ENCODE assay signal across 25 cellular contexts in the genomic region with DNA sequence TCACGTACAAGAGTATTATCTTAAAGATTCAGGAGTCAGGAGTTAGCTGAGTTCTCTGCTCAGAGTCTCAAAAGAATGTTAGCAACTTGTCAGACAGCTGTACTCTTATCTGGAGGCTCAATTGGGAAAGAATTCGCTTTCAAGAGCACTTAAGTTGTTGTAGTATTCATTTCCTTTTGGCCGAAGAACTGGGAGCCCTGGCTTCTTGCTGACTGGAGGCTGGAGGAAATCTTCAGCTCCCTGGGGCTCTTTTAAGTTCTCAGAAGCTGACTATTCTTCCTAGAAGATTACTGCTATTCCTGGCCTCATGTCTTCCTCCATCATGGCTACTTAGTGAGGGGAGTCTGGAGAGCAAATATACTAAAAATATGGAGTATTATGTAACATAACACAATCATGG.
DNase-seq lines count a peak whose midpoint lies in the region; ATAC-seq and TF ChIP-seq lines count a peak whose summit lies in the region.
"Had no signal": no experiment of that assay in that cellular context is flagged by ENCODE, and none has a peak within 500 bp of the region (broad histone marks: within the 10 kb centered on the region; RNA-seq: fewer than 3 reads in every experiment).

No MANE protein-coding gene starts in this region.

- H3K27ac ChIP-seq in right atrium auricular region (no peak overlapping the region), brain microvascular endothelial cell (no peak overlapping the region)
- H3K27ac ChIP-seq: A549, breast epithelium had no signal

- H3K36me3 ChIP-seq in right atrium auricular region (no peaks in the 10 kb centered on the region), brain microvascular endothelial cell (replicated peaks) (no peaks in the 10 kb centered on the region)
- H3K36me3 ChIP-seq: BE2C, breast epithelium had no signal

- no peaks in the 10 kb centered on the region for H3K27me3 Mint-ChIP-seq in MCF 10A (ENCODE audit: insufficient read depth, unreplicated experiment)
- H3K27me3 Mint-ChIP-seq: activated naive CD8-positive, alpha-beta T cell treated with anti-CD3 and anti-CD28 coated beads, Interleukin-2, amount 50 U/mL, for 24 hours; dendritic cell treated with granulocyte-macrophage colony-stimulating factor and Interleukin-4, amounts not matched to agents 40 ng/mL and 50 ng/mL, for 4 days; naive thymus-derived CD4-positive, alpha-beta T cell; type B pancreatic cell had no signal

- no peaks in the 10 kb centered on the region for H3K36me3 Mint-ChIP-seq in MCF 10A (ENCODE audit: insufficient read depth, unreplicated experiment)
- H3K36me3 Mint-ChIP-seq: naive thymus-derived CD4-positive, alpha-beta T cell; type B pancreatic cell had no signal

- no peaks in the 10 kb centered on the region for H3K9me3 ChIP-seq in right atrium auricular region
- H3K9me3 ChIP-seq: A549, BE2C had no signal

- intact Hi-C loops in Right ventricle myocardium superior (cut with DNase I), result no loop called here
- intact Hi-C loops in MCF 10A (cut with micrococcal nuclease), result no loop called here

- CTCF ChIA-PET in MCF 10A (lab: Yijun Ruan, JAX), result interaction anchor here (0.7 to 0.8 kb wide), 2 partner anchors 75 to 298 kb away, joined by 3 to 6 read pairs; no protein-coding TSS in a partner anchor

- in situ Hi-C loops in brain microvascular endothelial cell (cut with HindIII; ENCODE audit: low pct_ligation_motif_present, low sequenced_read_pairs), result no loop called here

- DNase-seq in Right ventricle myocardium superior (no peak), right atrium auricular region (ENCODE audit: low spot score) (no peak), brain microvascular endothelial cell (peak; percentile 17), islet precursor cell (peak; percentile 80), NCI-H128 (lab: John Stamatoyannopoulos, UW; ENCODE audit: unreplicated experiment) (no peak), NCI-H1694 treated with DMSO at 0.1 percent for 48 hours (lab: John Stamatoyannopoulos, UW) (no peak), MCF 10A (ENCODE audit: unreplicated experiment) (no peak)
- DNase-seq in effector CD8-positive, alpha-beta T cell (lab: John Stamatoyannopoulos, UW), result no peak
- DNase-seq: activated CD4-positive, alpha-beta T cell treated with anti-CD3 and anti-CD28 coated beads, Interleukin-2, amount 50 U/mL, for 48 hours; activated gamma-delta T cell; activated naive CD8-positive, alpha-beta T cell treated with anti-CD3 and anti-CD28 coated beads, Interleukin-2, amount 50 U/mL, for 24 hours; activated T-cell treated with anti-CD3 and anti-CD28 coated beads for 4 hours; BE2C; GOT3; Karpas-422; naive thymus-derived CD4-positive, alpha-beta T cell; NCI-H1092; NCI-H2029 treated with DMSO at 0.1 percent for 48 hours; NCI-H446 treated with DMSO at 0.1 percent for 48 hours; T-helper 9 cell had no signal

- H3K4me1 Mint-ChIP-seq in MCF 10A (ENCODE audit: insufficient read depth, unreplicated experiment), result no peaks in the 10 kb centered on the region
- H3K4me1 Mint-ChIP-seq: activated naive CD8-positive, alpha-beta T cell treated with anti-CD3 and anti-CD28 coated beads, Interleukin-2, amount 50 U/mL, for 24 hours; naive thymus-derived CD4-positive, alpha-beta T cell had no signal

- no peak overlapping the region for H3K4me3 Mint-ChIP-seq in MCF 10A (ENCODE audit: unreplicated experiment)
- H3K4me3 Mint-ChIP-seq: activated naive CD8-positive, alpha-beta T cell treated with anti-CD3 and anti-CD28 coated beads, Interleukin-2, amount 50 U/mL, for 24 hours; dendritic cell treated with granulocyte-macrophage colony-stimulating factor and Interleukin-4, amounts not matched to agents 40 ng/mL and 50 ng/mL, for 4 days; naive thymus-derived CD4-positive, alpha-beta T cell; type B pancreatic cell; WTC11 had no signal

- H3K9me3 Mint-ChIP-seq in MCF 10A (ENCODE audit: unreplicated experiment), result peaks cover 7% of the 10 kb centered on the region
- H3K9me3 Mint-ChIP-seq: dendritic cell treated with granulocyte-macrophage colony-stimulating factor and Interleukin-4, amounts not matched to agents 40 ng/mL and 50 ng/mL, for 4 days; type B pancreatic cell had no signal

- H3K4me3 ChIP-seq in right atrium auricular region (no peak overlapping the region), brain microvascular endothelial cell (ENCODE audit: low read depth, low read length) (no peak overlapping the region)
- H3K4me3 ChIP-seq: A549, breast epithelium had no signal

- POLR2A ChIA-PET in MCF 10A (lab: Yijun Ruan, JAX), result no interaction called here

- no peaks in the 10 kb centered on the region for H3K27me3 ChIP-seq in right atrium auricular region
- H3K27me3 ChIP-seq in brain microvascular endothelial cell (replicated peaks), result no peaks in the 10 kb centered on the region
- H3K27me3 ChIP-seq: BE2C, breast epithelium had no signal

- ATAC-seq in Right ventricle myocardium superior (ENCODE audit: poor library complexity), result peak; percentile 73
- ATAC-seq: A549; activated naive CD8-positive, alpha-beta T cell treated with anti-CD3 and anti-CD28 coated beads, Interleukin-2, amount 50 U/mL, for 24 hours; naive thymus-derived CD4-positive, alpha-beta T cell; WTC11 had no signal

- no peaks in the 10 kb centered on the region for H3K4me1 ChIP-seq in right atrium auricular region
- H3K4me1 ChIP-seq: A549, BE2C, breast epithelium had no signal

- no peak overlapping the region for H3K27ac Mint-ChIP-seq in MCF 10A (ENCODE audit: low read depth, unreplicated experiment)
- H3K27ac Mint-ChIP-seq: activated naive CD8-positive, alpha-beta T cell treated with anti-CD3 and anti-CD28 coated beads, Interleukin-2, amount 50 U/mL, for 24 hours; dendritic cell treated with granulocyte-macrophage colony-stimulating factor and Interleukin-4, amounts not matched to agents 40 ng/mL and 50 ng/mL, for 4 days; naive thymus-derived CD4-positive, alpha-beta T cell; type B pancreatic cell; WTC11 had no signal

- TF ChIP-seq CTCF in right atrium auricular region (IDR thresholded peaks at IDR 0.05), result no peak
- TF ChIP-seq CTCF in brain microvascular endothelial cell (IDR thresholded peaks at IDR 0.05; ENCODE audit: low read depth, low read length, missing control alignments), result no peak
- no peak for TF ChIP-seq CTCF in MCF 10A (IDR thresholded peaks at IDR 0.05; ENCODE audit: unreplicated experiment)

- BruUV-seq in MCF 10A (replicated peaks; lab: Mats Ljungman, UMichigan), result no TSS peak

Comparison
In these comparisons a context has a peak if more than half of its experiments do, and no peak if none do; other contexts are left out.
1. DNase-seq: peak in brain microvascular endothelial cell (single experiment) and islet precursor cell (single experiment); none in Right ventricle myocardium superior (single experiment), right atrium auricular region (single experiment), NCI-H128 (single experiment), NCI-H1694 treated with DMSO at 0.1 percent for 48 hours (single experiment), MCF 10A (single experiment) and effector CD8-positive, alpha-beta T cell (single experiment).